Comparison of ENCODE assay signal across 18 cellular contexts in genomic region chr14:34062353-34062973, GRCh38.
"Had no signal": no experiment of that assay in that cellular context is flagged by ENCODE, and none has a peak within 500 bp of the region (broad histone marks: within the 10 kb centered on the region; RNA-seq: fewer than 3 reads in every experiment).

No MANE protein-coding gene starts in this region.

- DNase-seq: cerebellar nuclear complex; cortex of kidney; foreskin fibroblast; naive thymus-derived CD8-positive, alpha-beta T cell; nephron progenitor cell; right cardiac atrium; stimulated activated CD4-positive, alpha-beta T cell treated with anti-CD3 and anti-CD28 coated beads, Interleukin-15, amount 100 ng/mL, for 24 hours; stimulated activated CD4-positive, alpha-beta T cell treated with anti-CD3 and anti-CD28 coated beads, Interleukin-2, amount 100 ng/mL, for 48 hours; stimulated activated naive B cell treated with anti-CD40 and anti-IgM and Interleukin-4, amounts not matched to agents 10 μg/mL and 1 μg/mL and 100 μg/mL, for 72 hours had no signal

- H3K9ac ChIP-seq: parathyroid adenoma had no signal

- H3K36me3 ChIP-seq: gastroesophageal sphincter, neutrophil, thoracic aorta, tibial nerve, upper lobe of left lung had no signal

- H3K9me3 Mint-ChIP-seq: naive thymus-derived CD8-positive, alpha-beta T cell; stimulated activated naive CD8-positive, alpha-beta T cell treated with anti-CD3 and anti-CD28 coated beads, Interleukin-15, Interleukin-2, amounts not matched to agents 100 ng/mL and 50 ng/mL, for 24 hours had no signal

- H3K27ac Mint-ChIP-seq: naive thymus-derived CD8-positive, alpha-beta T cell; nephron progenitor cell; stimulated activated naive B cell treated with anti-CD40 and anti-IgM and Interleukin-4, amounts not matched to agents 10 μg/mL and 1 μg/mL and 100 μg/mL, for 72 hours; stimulated activated naive CD8-positive, alpha-beta T cell treated with anti-CD3 and anti-CD28 coated beads, Interleukin-15, Interleukin-2, amounts not matched to agents 100 ng/mL and 50 ng/mL, for 24 hours had no signal

- ATAC-seq: gastroesophageal sphincter; left lobe of liver; naive thymus-derived CD8-positive, alpha-beta T cell; right cardiac atrium; stimulated activated naive B cell treated with anti-CD40 and anti-IgM and Interleukin-4, amounts not matched to agents 10 μg/mL and 1 μg/mL and 100 μg/mL, for 72 hours had no signal

- H3K36me3 Mint-ChIP-seq: naive thymus-derived CD8-positive, alpha-beta T cell; stimulated activated naive B cell treated with anti-CD40 and anti-IgM and Interleukin-4, amounts not matched to agents 10 μg/mL and 1 μg/mL and 100 μg/mL, for 72 hours had no signal

- H3K4me3 Mint-ChIP-seq: nephron progenitor cell; stimulated activated naive B cell treated with anti-CD40 and anti-IgM and Interleukin-4, amounts not matched to agents 10 μg/mL and 1 μg/mL and 100 μg/mL, for 72 hours; stimulated activated naive CD8-positive, alpha-beta T cell treated with anti-CD3 and anti-CD28 coated beads, Interleukin-15, Interleukin-2, amounts not matched to agents 100 ng/mL and 50 ng/mL, for 24 hours had no signal

- H3K4me1 ChIP-seq: parathyroid adenoma had no signal

- H3K27ac ChIP-seq: neutrophil, parathyroid adenoma, tibial nerve, upper lobe of left lung had no signal

- H3K79me2 ChIP-seq: parathyroid adenoma had no signal

- H3K9me3 ChIP-seq: gastroesophageal sphincter, neutrophil, thoracic aorta, tibial nerve, upper lobe of left lung had no signal

- H3K27me3 ChIP-seq: gastroesophageal sphincter, tibial nerve had no signal

- H3K4me3 ChIP-seq: gastroesophageal sphincter, skin epidermis, thoracic aorta, tibial nerve, upper lobe of left lung had no signal
